8 cellular contexts compared by ENCODE assay signal in the genomic region with DNA sequence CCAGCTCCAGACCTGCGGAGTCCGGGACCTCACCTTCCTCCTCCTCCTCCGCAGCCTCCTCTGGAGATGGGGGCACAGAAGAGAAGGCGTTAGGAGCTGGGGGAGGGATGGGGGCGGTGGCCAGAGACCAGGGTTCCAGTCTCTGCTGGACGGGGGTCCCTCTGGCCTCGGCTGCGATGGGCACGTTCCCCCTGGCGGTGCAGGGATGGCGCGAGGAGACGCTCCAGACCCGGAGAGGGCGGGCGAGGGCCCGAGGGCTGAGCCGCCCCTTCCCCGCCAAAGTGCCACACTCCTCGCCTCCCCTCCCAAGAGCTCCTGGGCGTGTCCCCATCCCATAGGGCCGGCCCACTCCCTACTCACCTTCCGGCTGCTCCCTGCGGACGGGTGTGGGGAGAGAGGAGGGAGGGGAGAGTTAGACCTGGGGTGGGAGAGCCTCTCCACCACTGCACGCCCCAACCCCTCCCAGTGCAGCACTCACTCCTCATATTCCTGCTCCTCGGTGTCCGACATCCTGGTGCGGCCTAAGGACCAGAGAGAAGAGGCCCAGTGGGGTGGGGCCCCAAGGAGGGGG. TPM values are rescaled to one million over a fixed set of nuclear protein-coding genes. Genes with fewer than 3 reads are reported as not detected.
DNase-seq lines count a peak whose midpoint lies in the region; ATAC-seq and TF ChIP-seq lines count a peak whose summit lies in the region.

No MANE protein-coding gene starts in this region.

- no peak for TF ChIP-seq CTCF in HCT116 (IDR thresholded peaks at IDR 0.05 in 2 of 3, conservative IDR thresholded peaks at IDR 0.05 in 1 of 3; ENCODE audit: borderline replicate concordance in 1 of 3, insufficient read depth in 1 of 3, low read depth in 2 of 3, low read length in 2 of 3)

- H3K4me1 ChIP-seq in HCT116 (ENCODE audit: control insufficient read depth in 1 of 2, insufficient read depth in 2 of 2, low read length in 2 of 2) = peaks cover 15 to 60% of the 10 kb centered on the region in 2 experiments

- H3K4me3 ChIP-seq in HCT116 (replicated peaks in 1 of 2; ENCODE audit: low read depth in 1 of 2, low read length in 2 of 2) = peak overlapping the region; percentile 60 to 69

- no peak overlapping the region for H2AFZ ChIP-seq in HCT116 (ENCODE audit: low read depth, low read length, poor library complexity, severe bottlenecking)

- POLR2A ChIA-PET in HCT116 (lab: Charles Lee) = interaction anchor here (0.6 to 2.9 kb wide), 17 partner anchors 10 to 496 kb away, joined by 3 to 24 read pairs (median 4); a partner anchor contains a TSS

- 0 out of 4 replicates have a peak, but pooled peaks cover 0 to 4% of the 10 kb centered on the region in 2 experiments for H3K36me3 ChIP-seq in HCT116 (ENCODE audit: control insufficient read depth in 1 of 2, insufficient read depth in 2 of 2, low read length in 2 of 2)

- H4K20me1 ChIP-seq in HCT116 (ENCODE audit: insufficient read depth) = no peaks in the 10 kb centered on the region

- CTCF ChIA-PET in HCT116 (lab: Charles Lee) = interaction anchor here (0.6 to 4.4 kb wide), 19 partner anchors 10 to 508 kb away, joined by 3 to 53 read pairs (median 4); a partner anchor contains a TSS

- H3K4me2 ChIP-seq in HCT116 (ENCODE audit: low read length) = peak overlapping the region; percentile 88

- peak; percentile 36 for TF ChIP-seq POLR2A in HCT116 (IDR thresholded peaks at IDR 0.05; ENCODE audit: borderline replicate concordance, extremely low read depth, insufficient read depth, insufficient read length)

- intact Hi-C loops in HCT116 (cut with micrococcal nuclease) (loop anchor here (10.0 kb wide), 1 partner anchor 488 kb away; no protein-coding TSS in a partner anchor), left ventricle myocardium superior (cut with micrococcal nuclease) (no loop called here)

- H3K27ac ChIP-seq in HCT116 (ENCODE audit: low read depth, low read length) = peak overlapping the region; percentile 99

- BruUV-seq in HCT116 (replicated peaks; lab: Mats Ljungman, UMichigan) = no TSS peak

- no peaks in the 10 kb centered on the region for H3K9me2 ChIP-seq in HCT116 (ENCODE audit: insufficient read depth)

- DNase-seq in A172 (ENCODE audit: low spot score) (peak; percentile 92), HCT116 (ENCODE audit: low read depth, low spot score) (peak; percentile 61), NCI-H82 treated with DMSO at 0.1 percent for 48 hours (lab: John Stamatoyannopoulos, UW; ENCODE audit: unreplicated experiment) (peak; percentile 85), left ventricle myocardium superior (no peak), AG20443 (ENCODE audit: low spot score) (no peak), hepatic stellate cell (ENCODE audit: low spot score) (no peak)
- no peak for DNase-seq in activated CD4-positive, alpha-beta T cell treated with anti-CD3 and anti-CD28 coated beads for 1 hour

- peak overlapping the region; percentile 70 for H3K9ac ChIP-seq in HCT116 (ENCODE audit: low read length)

- no peaks in the 10 kb centered on the region for H3K27me3 ChIP-seq in HCT116 (ENCODE audit: insufficient read depth, low read length)

- RAD21 ChIA-PET in HCT116 (lab: Charles Lee; ENCODE audit: low non-redundant PET in 1 of 2, low total read pairs in 2 of 2, uncharacterized antibody in 2 of 2, unreplicated experiment in 2 of 2) = interaction anchor here (0.6 to 1.8 kb wide), 7 partner anchors 9 to 496 kb away, joined by 3 to 13 read pairs (median 4); a partner anchor contains a TSS

- peak; percentile 92 for ATAC-seq in HCT116
- peak; percentile 6 for ATAC-seq in left ventricle myocardium superior
- ATAC-seq in HG03280 (IDR thresholded peaks at IDR 0.05; ENCODE audit: unreplicated experiment) = no peak

- H3K79me2 ChIP-seq in HCT116 (ENCODE audit: insufficient read depth, low read length) = peaks cover 4% of the 10 kb centered on the region

- TF ChIP-seq RAD21 in HCT116 (IDR thresholded peaks at IDR 0.05; ENCODE audit: low read depth) = no peak

- H3K9me3 ChIP-seq in HCT116 (ENCODE audit: control insufficient read depth in 1 of 2, insufficient read depth in 1 of 2, low read depth in 1 of 2, low read length in 2 of 2) = no peaks in the 10 kb centered on the region

TF ChIP-seq in HCT116, 20 proteins besides CTCF, POLR2A, EP300 and RAD21:
- peak; percentile 67 for TF ChIP-seq POLR2AphosphoS5 (IDR thresholded peaks at IDR 0.05; ENCODE audit: low read depth, low read length)
- TF ChIP-seq, protein P1, sequence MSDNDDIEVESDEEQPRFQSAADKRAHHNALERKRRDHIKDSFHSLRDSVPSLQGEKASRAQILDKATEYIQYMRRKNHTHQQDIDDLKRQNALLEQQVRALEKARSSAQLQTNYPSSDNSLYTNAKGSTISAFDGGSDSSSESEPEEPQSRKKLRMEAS (IDR thresholded peaks at IDR 0.05) = peak; percentile 63
- TF ChIP-seq SIN3A (IDR thresholded peaks at IDR 0.05; ENCODE audit: low read depth) = peak; percentile 31; the same call in 1 of the 2 replicates
- TF ChIP-seq EZH2 (IDR thresholded peaks at IDR 0.05) = no peak
- TF ChIP-seq SP1 (IDR thresholded peaks at IDR 0.05; ENCODE audit: low read depth) = peak; percentile 65
- 0 out of 2 replicates have a peak, but pooled peaks have one; percentile 17 for TF ChIP-seq ZFX (IDR thresholded peaks at IDR 0.05)
TF ChIP-seq in HCT116: peak in this region for 5.

RNA-seq across cellular contexts. Expression of a gene that starts 2.3 kb away (rescaled TPM):
- 467 and 500 TPM in 2 replicates for total RNA-seq in A172 (2014; rRNA removed; shearing (Covaris generic))
- total RNA-seq in HCT116 (2021; ENCODE audit: unreplicated experiment) (188 TPM), left ventricle myocardium superior (50.2 TPM)
- polyA plus RNA-seq in HCT116 (2012) = 219 and 251 TPM in 2 replicates

RNA-seq across cellular contexts. Expression of a gene that starts 10.8 kb away (rescaled TPM):
- total RNA-seq in A172 (2014; rRNA removed; shearing (Covaris generic)) = 0.77 TPM in 1 of 2 replicates, not detected in the other
- total RNA-seq in HCT116 (2021; ENCODE audit: unreplicated experiment) = 42.1 TPM
- 38.5 and 43.5 TPM in 2 replicates for polyA plus RNA-seq in HCT116 (2012)
- 5,071 TPM for total RNA-seq in left ventricle myocardium superior

RNA-seq across cellular contexts. Expression of a gene that starts 19.7 kb away (rescaled TPM):
- 10.6 and 15.6 TPM in 2 replicates for total RNA-seq in A172 (2014; rRNA removed; shearing (Covaris generic))
- total RNA-seq in HCT116 (2021; ENCODE audit: unreplicated experiment) (52.8 TPM), left ventricle myocardium superior (0.87 TPM)
- 34.3 and 47.5 TPM in 2 replicates for polyA plus RNA-seq in HCT116 (2012)

RNA-seq across cellular contexts. Expression of a gene that starts 29.3 kb away (rescaled TPM):
- total RNA-seq in A172 (2014; rRNA removed; shearing (Covaris generic)) = 85.7 and 87.4 TPM in 2 replicates
- total RNA-seq in HCT116 (2021; ENCODE audit: unreplicated experiment) (83.2 TPM), left ventricle myocardium superior (141 TPM)
- 50.0 and 59.9 TPM in 2 replicates for polyA plus RNA-seq in HCT116 (2012)

RNA-seq across cellular contexts. Expression of a gene that starts 33.4 kb away (rescaled TPM):
- 0.09 and 1.8 TPM in 2 replicates for total RNA-seq in A172 (2014; rRNA removed; shearing (Covaris generic))
- total RNA-seq in HCT116 (2021; ENCODE audit: unreplicated experiment) = 2.3 TPM
- polyA plus RNA-seq in HCT116 (2012) = 0.75 and 1.8 TPM in 2 replicates
- total RNA-seq in left ventricle myocardium superior = not detected

Comparison
In these comparisons a context has a peak if more than half of its experiments do, and no peak if none do; other contexts are left out.
1. DNase-seq: peak in A172 (single experiment), HCT116 (single experiment) and NCI-H82 treated with DMSO at 0.1 percent for 48 hours (single experiment); none in left ventricle myocardium superior (single experiment), AG20443 (single experiment), hepatic stellate cell (single experiment) and activated CD4-positive, alpha-beta T cell treated with anti-CD3 and anti-CD28 coated beads for 1 hour (single experiment).
2. RNA of a gene that starts 10.8 kb away (total RNA-seq): 5,071 TPM in left ventricle myocardium superior (single experiment); 42.1 TPM in HCT116 (single experiment) and 0.77 TPM in A172; every median in the first group is over 100 times any median in the second.